Comparison of ENCODE assay signal across 1 cellular context in genomic region chr1:74732960-74733615, GRCh38.
A peak's percentile ranks its signal among the peaks of the same experiment; 100 is the strongest.
TF ChIP-seq lines count a peak whose summit lies in the region.

Gene CRYZ (minus strand): TSS chr1:74733050. CDS start chr1:74724821, 8,229 bp downstream.
Gene TYW3 (plus strand): TSS chr1:74733152. CDS start chr1:74733245, 93 bp downstream.

TF ChIP-seq in HepG2, 621 proteins besides CTCF, POLR2A, EP300 and RAD21 (continued from another document and continues in another):
- no peak for TF ChIP-seq ATM (IDR thresholded peaks at IDR 0.05; ENCODE audit: borderline replicate concordance)
- no peak for TF ChIP-seq ZFP41 (CRISPR knock-in tag; IDR thresholded peaks at IDR 0.05; ENCODE audit: borderline replicate concordance)
- TF ChIP-seq RXRB (CRISPR knock-in tag; IDR thresholded peaks at IDR 0.05; ENCODE audit: borderline replicate concordance), result peak; percentile 55
- no peak for TF ChIP-seq ZNF207 (IDR thresholded peaks at IDR 0.05; ENCODE audit: borderline replicate concordance)
- no peak for TF ChIP-seq ZBTB14 (CRISPR knock-in tag; IDR thresholded peaks at IDR 0.05)
- 0 out of 2 replicates have a peak, but pooled peaks have one; percentile 23 for TF ChIP-seq ZC3H13 (CRISPR knock-in tag; IDR thresholded peaks at IDR 0.05)
- 0 out of 2 replicates have a peak, but pooled peaks have one; percentile 17 for TF ChIP-seq NR2F6 (IDR thresholded peaks at IDR 0.05)
- TF ChIP-seq NR2F6 (CRISPR knock-in tag; IDR thresholded peaks at IDR 0.05), result peak; percentile 63
- TF ChIP-seq TCF7L2 (IDR thresholded peaks at IDR 0.05; ENCODE audit: low read depth, low read length), result no peak
- peak; percentile 86 for TF ChIP-seq PHF20 (CRISPR knock-in tag; IDR thresholded peaks at IDR 0.05)
- no peak for TF ChIP-seq MEIS1 (CRISPR knock-in tag; IDR thresholded peaks at IDR 0.05; ENCODE audit: borderline replicate concordance)
- TF ChIP-seq ZNF792 (CRISPR knock-in tag; IDR thresholded peaks at IDR 0.05), result peak; percentile 46; the same call in 1 of the 2 replicates
- TF ChIP-seq ATF6 (CRISPR knock-in tag; conservative IDR thresholded peaks at IDR 0.05), result 0 out of 2 replicates have a peak, but pooled peaks have one; percentile 53
- no peak for TF ChIP-seq ZSCAN25 (CRISPR knock-in tag; IDR thresholded peaks at IDR 0.05)
- TF ChIP-seq ZNF333 (CRISPR knock-in tag; IDR thresholded peaks at IDR 0.05; ENCODE audit: borderline replicate concordance), result peak; percentile 86
- TF ChIP-seq KLF11 (CRISPR knock-in tag; IDR thresholded peaks at IDR 0.05), result no peak
- peak; percentile 90; the same call in 1 of the 2 replicates for TF ChIP-seq KMT2A (CRISPR knock-in tag; IDR thresholded peaks at IDR 0.05)
- no peak for TF ChIP-seq RCOR2 (CRISPR knock-in tag; IDR thresholded peaks at IDR 0.05)
- peak; percentile 67; the same call in 1 of the 2 replicates for TF ChIP-seq BORCS8-MEF2B (CRISPR knock-in tag; IDR thresholded peaks at IDR 0.05)
- no peak for TF ChIP-seq TP53 (CRISPR knock-in tag; conservative IDR thresholded peaks at IDR 0.05)
- peak; percentile 92 for TF ChIP-seq ZFP91 (CRISPR knock-in tag; IDR thresholded peaks at IDR 0.05; ENCODE audit: borderline replicate concordance)
- TF ChIP-seq TEAD2 (CRISPR knock-in tag; IDR thresholded peaks at IDR 0.05), result no peak
- TF ChIP-seq YEATS2 (CRISPR knock-in tag; IDR thresholded peaks at IDR 0.05; ENCODE audit: borderline replicate concordance), result peak; percentile 89
- TF ChIP-seq SOX5 (CRISPR knock-in tag; IDR thresholded peaks at IDR 0.05; ENCODE audit: borderline replicate concordance), result peak; percentile 49; the same call in 1 of the 2 replicates
- TF ChIP-seq FOXK1 (CRISPR knock-in tag; IDR thresholded peaks at IDR 0.05; ENCODE audit: borderline replicate concordance, low read depth), result peak; percentile 72
- no peak for TF ChIP-seq SP1 (IDR thresholded peaks at IDR 0.05)
- TF ChIP-seq SP1 (CRISPR knock-in tag; IDR thresholded peaks at IDR 0.05), result peak; percentile 37; the same call in 1 of the 2 replicates
- peak; percentile 76 for TF ChIP-seq ZNF580 (CRISPR knock-in tag; IDR thresholded peaks at IDR 0.05; ENCODE audit: borderline replicate concordance, low read depth)
- no peak for TF ChIP-seq ZNF75D (CRISPR knock-in tag; IDR thresholded peaks at IDR 0.05; ENCODE audit: borderline replicate concordance)
- TF ChIP-seq MTA3 (CRISPR knock-in tag; IDR thresholded peaks at IDR 0.05), result no peak
- peak; percentile 77; the same call in 1 of the 2 replicates for TF ChIP-seq CREM (IDR thresholded peaks at IDR 0.05)
- TF ChIP-seq CREM (CRISPR knock-in tag; IDR thresholded peaks at IDR 0.05), result no peak
- no peak for TF ChIP-seq CCAR2 (optimal IDR thresholded peaks at IDR 0.05; ENCODE audit: low read depth, low read length)
- peak; percentile 92 for TF ChIP-seq KMT2B (CRISPR knock-in tag; IDR thresholded peaks at IDR 0.05)
- TF ChIP-seq TCF12 (IDR thresholded peaks at IDR 0.05), result no peak
- TF ChIP-seq TCF12 (CRISPR knock-in tag; IDR thresholded peaks at IDR 0.05), result 0 out of 2 replicates have a peak, but pooled peaks have one; percentile 83
- TF ChIP-seq PTBP1 (IDR thresholded peaks at IDR 0.05; ENCODE audit: low read depth, low read length, poor library complexity, severe bottlenecking), result no peak
- peak; percentile 58; the same call in 1 of the 2 replicates for TF ChIP-seq ZNF264 (CRISPR knock-in tag; IDR thresholded peaks at IDR 0.05)
- TF ChIP-seq GTF2F1 (IDR thresholded peaks at IDR 0.05; ENCODE audit: low read length), result no peak
- TF ChIP-seq REPIN1 (CRISPR knock-in tag; IDR thresholded peaks at IDR 0.05; ENCODE audit: borderline replicate concordance, low read depth), result peak; percentile 75; the same call in 1 of the 2 replicates
- no peak for TF ChIP-seq AGO2 (optimal IDR thresholded peaks at IDR 0.05; ENCODE audit: low read depth, low read length)
- no peak for TF ChIP-seq HNRNPL (IDR thresholded peaks at IDR 0.05; ENCODE audit: low read depth, low read length)
- no peak for TF ChIP-seq ZNF124 (CRISPR knock-in tag; IDR thresholded peaks at IDR 0.05)
- peak; percentile 41; the same call in 1 of the 2 replicates for TF ChIP-seq ZNF691 (CRISPR knock-in tag; IDR thresholded peaks at IDR 0.05; ENCODE audit: borderline replicate concordance, low read depth)
- peak; percentile 80; the same call in 1 of the 2 replicates for TF ChIP-seq ZNF205 (CRISPR knock-in tag; IDR thresholded peaks at IDR 0.05)
- no peak for TF ChIP-seq CREBL2 (CRISPR knock-in tag; IDR thresholded peaks at IDR 0.05; ENCODE audit: borderline replicate concordance)
- peak; percentile 54; the same call in 1 of the 2 replicates for TF ChIP-seq SALL2 (CRISPR knock-in tag; IDR thresholded peaks at IDR 0.05)
- no peak for TF ChIP-seq PHB2 (IDR thresholded peaks at IDR 0.05; ENCODE audit: partially characterized antibody)
- peak; percentile 99 for TF ChIP-seq YY1 (IDR thresholded peaks at IDR 0.05; ENCODE audit: insufficient read depth, insufficient replicate concordance, low read depth, low read length)
- peak; percentile 13; the same call in 1 of the 2 replicates for TF ChIP-seq HNF4G (IDR thresholded peaks at IDR 0.05; ENCODE audit: borderline replicate concordance, low read depth, low read length)
- 0 out of 2 replicates have a peak, but pooled peaks have one; percentile 39 for TF ChIP-seq HNF4G (CRISPR knock-in tag; IDR thresholded peaks at IDR 0.05; ENCODE audit: borderline replicate concordance, low read depth)
- TF ChIP-seq ZNF557 (CRISPR knock-in tag; IDR thresholded peaks at IDR 0.05), result 0 out of 2 replicates have a peak, but pooled peaks have one; percentile 77
- TF ChIP-seq AFF4 (CRISPR knock-in tag; IDR thresholded peaks at IDR 0.05), result no peak
- TF ChIP-seq SMAD1 (CRISPR knock-in tag; IDR thresholded peaks at IDR 0.05; ENCODE audit: borderline replicate concordance, low read depth), result peak; percentile 77; the same call in 1 of the 2 replicates
- TF ChIP-seq SMAD9 (CRISPR knock-in tag; IDR thresholded peaks at IDR 0.05), result no peak
- TF ChIP-seq ZNF678 (CRISPR knock-in tag; IDR thresholded peaks at IDR 0.05), result no peak
- peak; percentile 32; the same call in 1 of the 2 replicates for TF ChIP-seq ZNF281 (CRISPR knock-in tag; IDR thresholded peaks at IDR 0.05; ENCODE audit: borderline replicate concordance)
- TF ChIP-seq ZBTB7B (CRISPR knock-in tag; IDR thresholded peaks at IDR 0.05), result 0 out of 2 replicates have a peak, but pooled peaks have one; percentile 41
- TF ChIP-seq ZNF567 (CRISPR knock-in tag; IDR thresholded peaks at IDR 0.05; ENCODE audit: borderline replicate concordance), result peak; percentile 15; the same call in 1 of the 2 replicates
- no peak for TF ChIP-seq REL (CRISPR knock-in tag; conservative IDR thresholded peaks at IDR 0.05)
- TF ChIP-seq SMARCE1 (IDR thresholded peaks at IDR 0.05; ENCODE audit: borderline replicate concordance), result no peak
- no peak for TF ChIP-seq ZNF724P (CRISPR knock-in tag; IDR thresholded peaks at IDR 0.05; ENCODE audit: borderline replicate concordance)
- TF ChIP-seq KDM6A (CRISPR knock-in tag; IDR thresholded peaks at IDR 0.05; ENCODE audit: low read depth), result no peak
- no peak for TF ChIP-seq TCF7 (IDR thresholded peaks at IDR 0.05; ENCODE audit: low read depth)
- TF ChIP-seq ATRX (CRISPR knock-in tag; IDR thresholded peaks at IDR 0.05; ENCODE audit: borderline replicate concordance), result no peak
- no peak for TF ChIP-seq ZNF775 (CRISPR knock-in tag; IDR thresholded peaks at IDR 0.05; ENCODE audit: borderline replicate concordance)
- TF ChIP-seq ZNF460 (CRISPR knock-in tag; IDR thresholded peaks at IDR 0.05; ENCODE audit: borderline replicate concordance), result no peak; the same call in 1 of the 2 replicates
- TF ChIP-seq ZSCAN12 (CRISPR knock-in tag; IDR thresholded peaks at IDR 0.05), result no peak; the same call in 1 of the 2 replicates
